9 cellular contexts compared by ENCODE assay signal in the genomic region with DNA sequence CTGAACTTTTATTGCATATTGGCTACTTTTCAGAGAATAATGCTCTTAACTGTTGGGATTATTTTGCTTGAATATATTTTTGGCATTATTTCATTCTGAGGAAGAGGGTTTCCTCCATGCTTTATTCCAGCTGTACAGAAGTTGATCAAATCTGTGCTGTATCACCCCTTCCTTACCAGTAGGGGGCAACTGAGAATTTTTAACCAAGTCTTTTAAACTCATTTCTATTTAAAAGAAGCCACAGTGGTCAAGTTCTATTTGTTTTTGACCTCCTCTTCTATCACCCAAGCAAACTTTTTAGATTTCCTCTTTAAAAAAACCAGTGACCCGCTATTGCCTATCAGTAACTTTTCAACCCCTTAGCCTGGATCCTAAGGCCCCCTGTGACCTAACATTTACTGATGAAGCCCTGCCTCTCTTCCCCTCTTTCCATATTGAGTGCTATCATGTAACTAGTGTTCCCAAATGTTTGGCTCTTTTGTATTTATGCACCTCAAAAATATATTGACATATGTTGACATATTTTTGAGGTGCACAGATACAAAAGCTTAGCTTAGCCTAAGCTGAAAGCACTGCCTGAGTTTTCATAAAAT.
DNase-seq lines count a peak whose midpoint lies in the region; TF ChIP-seq lines count a peak whose summit lies in the region.
"Had no signal": no experiment of that assay in that cellular context is flagged by ENCODE, and none has a peak within 500 bp of the region (broad histone marks: within the 10 kb centered on the region; RNA-seq: fewer than 3 reads in every experiment).

No MANE protein-coding gene starts in this region.

- no peaks in the 10 kb centered on the region for H3K36me3 ChIP-seq in neural progenitor cell
- H3K36me3 ChIP-seq: BLaER1 treated with 17β-estradiol and CSF1 and Interleukin-3, amounts not matched to agents 10 nM and 100 nM had no signal

- H3K79me2 ChIP-seq in neural progenitor cell (ENCODE audit: low read depth) = no peaks in the 10 kb centered on the region

- no peak overlapping the region for H2AFZ ChIP-seq in neural progenitor cell (replicated peaks)

- DNase-seq in NCI-H1105 treated with DMSO at 0.1 percent for 48 hours (lab: John Stamatoyannopoulos, UW) (peak; percentile 12), NCI-H1105 (lab: John Stamatoyannopoulos, UW) (no peak), HCEC 1CT (peak; percentile 30), NCI-H2196 (lab: John Stamatoyannopoulos, UW; ENCODE audit: unreplicated experiment) (peak; percentile 36), choroid plexus epithelial cell (ENCODE audit: low read depth) (peak; percentile 57), neural progenitor cell (ENCODE audit: low spot score) (peak; percentile 33), NCI-H2081 (lab: John Stamatoyannopoulos, UW) (no peak), NCI-H2107 treated with DMSO at 0.1 percent for 48 hours (lab: John Stamatoyannopoulos, UW; ENCODE audit: unreplicated experiment) (no peak)

- TF ChIP-seq CTCF in choroid plexus epithelial cell (conservative IDR thresholded peaks at IDR 0.05; ENCODE audit: low read depth, low read length) = peak; percentile 71
- peak; percentile 82 for TF ChIP-seq CTCF in neural progenitor cell (IDR thresholded peaks at IDR 0.05)

- no peaks in the 10 kb centered on the region for H3K27me3 ChIP-seq in neural progenitor cell
- H3K27me3 ChIP-seq: BLaER1 treated with 17β-estradiol and CSF1 and Interleukin-3, amounts not matched to agents 10 nM and 100 nM had no signal

- H3K4me3 ChIP-seq in choroid plexus epithelial cell (ENCODE audit: low read depth, low read length) (no peak overlapping the region), neural progenitor cell (no peak overlapping the region)
- H3K4me3 ChIP-seq: BLaER1 treated with 17β-estradiol and CSF1 and Interleukin-3, amounts not matched to agents 10 nM and 100 nM had no signal

- no peaks in the 10 kb centered on the region for H3K4me1 ChIP-seq in neural progenitor cell
- H3K4me1 ChIP-seq: BLaER1 treated with 17β-estradiol and CSF1 and Interleukin-3, amounts not matched to agents 10 nM and 100 nM had no signal

- no peaks in the 10 kb centered on the region for H3K4me1 Mint-ChIP-seq in neural progenitor cell

- no peaks in the 10 kb centered on the region for H3K36me3 Mint-ChIP-seq in neural progenitor cell

- H3F3A ChIP-seq in neural progenitor cell (ENCODE audit: low read depth) = no peaks in the 10 kb centered on the region

- no peak overlapping the region for H3K27ac Mint-ChIP-seq in neural progenitor cell

- H3K4me2 ChIP-seq in neural progenitor cell = no peak overlapping the region
- H3K4me2 ChIP-seq: BLaER1 treated with 17β-estradiol and CSF1 and Interleukin-3, amounts not matched to agents 10 nM and 100 nM had no signal

- no peaks in the 10 kb centered on the region for H3K9me3 ChIP-seq in neural progenitor cell (ENCODE audit: low read depth)
- H3K9me3 ChIP-seq: BLaER1 treated with 17β-estradiol and CSF1 and Interleukin-3, amounts not matched to agents 10 nM and 100 nM had no signal

- H3K9ac ChIP-seq in neural progenitor cell = no peak overlapping the region
- H3K9ac ChIP-seq: BLaER1 treated with 17β-estradiol and CSF1 and Interleukin-3, amounts not matched to agents 10 nM and 100 nM had no signal

- H3K4me3 Mint-ChIP-seq in neural progenitor cell = no peak overlapping the region

- peaks cover 2% of the 10 kb centered on the region for H3K27me3 Mint-ChIP-seq in neural progenitor cell (ENCODE audit: insufficient read depth, low read depth)

- no peaks in the 10 kb centered on the region for H3K9me3 Mint-ChIP-seq in neural progenitor cell

- no peak overlapping the region for H3K27ac ChIP-seq in neural progenitor cell
- H3K27ac ChIP-seq: BLaER1 treated with 17β-estradiol and CSF1 and Interleukin-3, amounts not matched to agents 10 nM and 100 nM had no signal

- H4K20me1 ChIP-seq in neural progenitor cell (ENCODE audit: low read depth) = no peaks in the 10 kb centered on the region
- H4K20me1 ChIP-seq: BLaER1 treated with 17β-estradiol and CSF1 and Interleukin-3, amounts not matched to agents 10 nM and 100 nM had no signal

Comparison
In these comparisons a context has a peak if more than half of its experiments do, and no peak if none do; other contexts are left out.
1. DNase-seq: peak in NCI-H1105 treated with DMSO at 0.1 percent for 48 hours (single experiment), HCEC 1CT (single experiment), NCI-H2196 (single experiment), choroid plexus epithelial cell (single experiment) and neural progenitor cell (single experiment); none in NCI-H1105 (single experiment), NCI-H2081 (0 of 2) and NCI-H2107 treated with DMSO at 0.1 percent for 48 hours (single experiment).